20 cellular contexts compared by ENCODE assay signal in the genomic region with DNA sequence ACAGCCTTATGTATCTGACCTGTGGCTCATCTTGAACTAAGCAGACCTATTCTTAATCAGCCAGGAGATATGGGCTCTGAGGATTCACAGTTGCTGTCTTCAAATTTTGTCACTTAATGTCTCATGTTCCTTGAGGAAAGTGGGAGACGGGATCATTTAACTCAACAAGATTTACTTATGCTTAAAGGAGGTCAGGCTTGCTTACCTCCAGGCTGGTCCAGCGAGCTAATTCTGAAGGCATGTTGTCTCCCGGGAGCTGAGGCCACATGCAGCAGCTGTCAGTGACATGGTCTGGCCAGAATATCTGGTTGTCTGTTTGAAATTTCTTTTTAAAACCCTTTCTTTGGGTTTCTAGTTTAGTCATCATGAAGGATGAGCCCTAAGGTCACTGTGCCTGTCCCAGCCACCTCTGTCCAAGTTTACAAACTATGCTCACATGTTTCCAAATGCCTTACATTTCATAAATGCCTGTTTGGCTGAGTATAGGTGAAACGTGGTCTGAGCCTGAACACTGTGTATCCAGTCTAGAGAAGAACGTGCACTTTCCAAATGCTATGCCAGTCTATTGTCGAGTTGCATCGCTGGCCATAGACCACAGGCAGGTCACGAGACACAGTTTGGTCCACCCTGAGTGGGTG. TPM values are rescaled to one million over a fixed set of nuclear protein-coding genes. Genes with fewer than 3 reads are reported as not detected.
A peak's percentile ranks its signal among the peaks of the same experiment; 100 is the strongest.
DNase-seq lines count a peak whose midpoint lies in the region; ATAC-seq, FAIRE-seq and TF ChIP-seq lines count a peak whose summit lies in the region.
"Had no signal": no experiment of that assay in that cellular context is flagged by ENCODE, and none has a peak within 500 bp of the region (broad histone marks: within the 10 kb centered on the region; RNA-seq: fewer than 3 reads in every experiment).

No MANE protein-coding gene starts in this region.

- TF ChIP-seq POLR2A in esophagus muscularis mucosa (IDR thresholded peaks at IDR 0.05; ENCODE audit: low read depth) = no peak
- no peak for TF ChIP-seq POLR2A in GM12892 (IDR thresholded peaks at IDR 0.05; ENCODE audit: low read depth, low read length)

- H3K27ac ChIP-seq in esophagus muscularis mucosa (replicated peaks in 1 of 4) = peak overlapping the region; percentile 77 to 87 (median 84)
- H3K27ac ChIP-seq: Peyer's patch, tibial nerve had no signal

- no peaks in the 10 kb centered on the region for H3K27me3 Mint-ChIP-seq in activated T-cell treated with anti-CD3 and anti-CD28 coated beads, Interleukin-2, amount 50 U/mL, for 72 hours (ENCODE audit: low read depth)

- H3K4me3 Mint-ChIP-seq in activated T-cell treated with anti-CD3 and anti-CD28 coated beads, Interleukin-2, amount 50 U/mL, for 72 hours = no peak overlapping the region
- H3K4me3 Mint-ChIP-seq: activated CD8-positive, alpha-beta T cell treated with anti-CD3 and anti-CD28 coated beads, Interleukin-2, amount 10 ng/mL, durations not matched to agents 7 days and 5 days; stimulated activated effector memory CD8-positive, alpha-beta T cell treated with anti-CD3 and anti-CD28 coated beads, Interleukin-12 subunit alpha, Interleukin-12 subunit beta, amount 100 ng/mL, for 72 hours had no signal

- ATAC-seq in GM19328 (IDR thresholded peaks at IDR 0.05; ENCODE audit: unreplicated experiment) = no peak
- no peak for ATAC-seq in activated T-cell treated with anti-CD3 and anti-CD28 coated beads, Interleukin-2, amount 50 U/mL, for 72 hours (replicated peaks in 1 of 2)
- ATAC-seq: activated CD8-positive, alpha-beta T cell treated with anti-CD3 and anti-CD28 coated beads, Interleukin-2, amount 10 ng/mL, durations not matched to agents 7 days and 5 days; K562; stimulated activated effector memory CD8-positive, alpha-beta T cell treated with anti-CD3 and anti-CD28 coated beads, Interleukin-12 subunit alpha, Interleukin-12 subunit beta, amount 100 ng/mL, for 72 hours had no signal

- no peak for TF ChIP-seq CTCF in esophagus muscularis mucosa (IDR thresholded peaks at IDR 0.05)

- FAIRE-seq in urothelium cell line (lab: Jason Lieb, UNC) (peak; percentile 65), GM12892 (lab: Jason Lieb, UNC) (no peak)
- FAIRE-seq: K562, kidney had no signal

- no peaks in the 10 kb centered on the region for H3K9me3 Mint-ChIP-seq in activated T-cell treated with anti-CD3 and anti-CD28 coated beads, Interleukin-2, amount 50 U/mL, for 72 hours

- H3K36me3 Mint-ChIP-seq in activated T-cell treated with anti-CD3 and anti-CD28 coated beads, Interleukin-2, amount 50 U/mL, for 72 hours (ENCODE audit: insufficient read depth in 2 of 2) = no peaks in the 10 kb centered on the region
- H3K36me3 Mint-ChIP-seq: stimulated activated effector memory CD8-positive, alpha-beta T cell treated with anti-CD3 and anti-CD28 coated beads, Interleukin-12 subunit alpha, Interleukin-12 subunit beta, amount 100 ng/mL, for 72 hours had no signal

- 41% methylated on average over 8 of the region's 8 CpGs for WGBS in esophagus muscularis mucosa

- no peak overlapping the region for H3K27ac Mint-ChIP-seq in activated T-cell treated with anti-CD3 and anti-CD28 coated beads, Interleukin-2, amount 50 U/mL, for 72 hours
- H3K27ac Mint-ChIP-seq: activated CD8-positive, alpha-beta T cell treated with anti-CD3 and anti-CD28 coated beads, Interleukin-2, amount 10 ng/mL, durations not matched to agents 7 days and 5 days; stimulated activated effector memory CD8-positive, alpha-beta T cell treated with anti-CD3 and anti-CD28 coated beads, Interleukin-12 subunit alpha, Interleukin-12 subunit beta, amount 100 ng/mL, for 72 hours had no signal

- peaks cover 13 to 47% (median 36%) of the 10 kb centered on the region in 4 donors for H3K4me1 ChIP-seq in esophagus muscularis mucosa
- H3K4me1 ChIP-seq: Peyer's patch, tibial nerve had no signal

- no peak overlapping the region for H3K4me3 ChIP-seq in esophagus muscularis mucosa
- H3K4me3 ChIP-seq: K562, Peyer's patch, tibial nerve had no signal

- H3K36me3 ChIP-seq in esophagus muscularis mucosa = no peaks in the 10 kb centered on the region
- H3K36me3 ChIP-seq: Peyer's patch, tibial nerve had no signal

- H3K4me1 Mint-ChIP-seq in activated T-cell treated with anti-CD3 and anti-CD28 coated beads, Interleukin-2, amount 50 U/mL, for 72 hours (ENCODE audit: low read depth) = no peaks in the 10 kb centered on the region
- H3K4me1 Mint-ChIP-seq: stimulated activated effector memory CD8-positive, alpha-beta T cell treated with anti-CD3 and anti-CD28 coated beads, Interleukin-12 subunit alpha, Interleukin-12 subunit beta, amount 100 ng/mL, for 72 hours had no signal

- DNase-seq in NCI-H82 (lab: John Stamatoyannopoulos, UW) (peak; percentile 7), NCI-H82 treated with DMSO at 0.1 percent for 48 hours (lab: John Stamatoyannopoulos, UW; ENCODE audit: unreplicated experiment) (no peak), esophagus muscularis mucosa (ENCODE audit: extremely low spot score) (no peak), left kidney (ENCODE audit: low read depth, low spot score) (peak; percentile 60), urothelium cell line (ENCODE audit: low spot score) (no peak), GM12892 (ENCODE audit: insufficient read length) (no peak)
- DNase-seq in activated T-cell treated with anti-CD3 and anti-CD28 coated beads, Interleukin-2, amount 50 U/mL, for 72 hours = no peak
- DNase-seq: activated CD8-positive, alpha-beta T cell treated with anti-CD3 and anti-CD28 coated beads, Interleukin-2, amount 10 ng/mL, durations not matched to agents 7 days and 5 days; DMS53; kidney; NCI-H1092 treated with DMSO at 0.1 percent for 48 hours; Peyer's patch had no signal

- intact Hi-C loops in esophagus muscularis mucosa (cut with DNase I) = no loop called here

- peak; percentile 90 for TF ChIP-seq EP300 in esophagus muscularis mucosa (IDR thresholded peaks at IDR 0.05)

- H3K9me3 ChIP-seq in esophagus muscularis mucosa = no peaks in the 10 kb centered on the region
- H3K9me3 ChIP-seq: Peyer's patch, tibial nerve had no signal

- H3K27me3 ChIP-seq in esophagus muscularis mucosa = no peaks in the 10 kb centered on the region
- H3K27me3 ChIP-seq: Peyer's patch, tibial nerve had no signal

RNA-seq across cellular contexts. Expression of a gene that starts 26.8 kb away (rescaled TPM):
- total RNA-seq in esophagus muscularis mucosa = not detected
- total RNA-seq in activated T-cell treated with anti-CD3 and anti-CD28 coated beads, Interleukin-2, amount 50 U/mL, for 72 hours = not detected
- not detected for polyA plus RNA-seq in GM12892 (2012; ENCODE audit: missing spikeins)
- total RNA-seq: A172; activated CD8-positive, alpha-beta T cell treated with anti-CD3 and anti-CD28 coated beads, Interleukin-2, amount 10 ng/mL, durations not matched to agents 7 days and 5 days; cerebellum; K562; kidney; mononuclear cell; omental fat pad; Peyer's patch; tibial nerve had no signal
- polyA plus RNA-seq: K562 had no signal

Comparison
In these comparisons a context has a peak if more than half of its experiments do, and no peak if none do; other contexts are left out.
1. DNase-seq: peak in NCI-H82 (single experiment) and left kidney (single experiment); none in NCI-H82 treated with DMSO at 0.1 percent for 48 hours (single experiment), esophagus muscularis mucosa (single experiment), urothelium cell line (single experiment), activated T-cell treated with anti-CD3 and anti-CD28 coated beads, Interleukin-2, amount 50 U/mL, for 72 hours (0 of 2) and GM12892 (single experiment).